ENCODE assay signal across 1 cellular context in genomic region chr1:36239941-36240637, GRCh38.
TF ChIP-seq lines count a peak whose summit lies in the region.

No MANE protein-coding gene starts in this region.

TF ChIP-seq in HepG2, 621 proteins besides CTCF, POLR2A, EP300 and RAD21 (continued from another document and continues in another):
- TF ChIP-seq MNT (IDR thresholded peaks at IDR 0.05) = peak; percentile 68
- peak; percentile 62; the same call in 1 of the 2 replicates for TF ChIP-seq FOXK2 (IDR thresholded peaks at IDR 0.05)
- no peak for TF ChIP-seq ZZZ3 (CRISPR knock-in tag; IDR thresholded peaks at IDR 0.05; ENCODE audit: borderline replicate concordance)
- TF ChIP-seq REXO4 (CRISPR knock-in tag; IDR thresholded peaks at IDR 0.05; ENCODE audit: borderline replicate concordance) = no peak
- no peak; the same call in 1 of the 2 replicates for TF ChIP-seq MXD1 (CRISPR knock-in tag; IDR thresholded peaks at IDR 0.05)
- 0 out of 2 replicates have a peak, but pooled peaks have one; percentile 50 for TF ChIP-seq MEF2D (CRISPR knock-in tag; IDR thresholded peaks at IDR 0.05)
- TF ChIP-seq PHB2 (IDR thresholded peaks at IDR 0.05; ENCODE audit: partially characterized antibody) = no peak
- no peak for TF ChIP-seq ZNF879 (CRISPR knock-in tag; IDR thresholded peaks at IDR 0.05)
- TF ChIP-seq KLF13 (CRISPR knock-in tag; IDR thresholded peaks at IDR 0.05) = no peak
- peak; percentile 98 for TF ChIP-seq HNF4G (IDR thresholded peaks at IDR 0.05; ENCODE audit: borderline replicate concordance, low read depth, low read length)
- peak; percentile 83 for TF ChIP-seq HNF4G (CRISPR knock-in tag; IDR thresholded peaks at IDR 0.05; ENCODE audit: borderline replicate concordance, low read depth)
- no peak for TF ChIP-seq ZNF3 (CRISPR knock-in tag; IDR thresholded peaks at IDR 0.05)
- no peak for TF ChIP-seq PHF20 (CRISPR knock-in tag; IDR thresholded peaks at IDR 0.05)
- TF ChIP-seq AKAP8 (CRISPR knock-in tag; IDR thresholded peaks at IDR 0.05) = no peak
- no peak for TF ChIP-seq FOXM1 (CRISPR knock-in tag; IDR thresholded peaks at IDR 0.05)
- peak; percentile 64; the same call in 1 of the 2 replicates for TF ChIP-seq CHD4 (IDR thresholded peaks at IDR 0.05; ENCODE audit: borderline replicate concordance, low read length)
- no peak for TF ChIP-seq ZNF850 (CRISPR knock-in tag; conservative IDR thresholded peaks at IDR 0.05)
- no peak for TF ChIP-seq NRL (CRISPR knock-in tag; IDR thresholded peaks at IDR 0.05; ENCODE audit: borderline replicate concordance)
- TF ChIP-seq DPF2 (CRISPR knock-in tag; IDR thresholded peaks at IDR 0.05; ENCODE audit: borderline replicate concordance, low read depth) = peak; percentile 64
- TF ChIP-seq ZNF275 (CRISPR knock-in tag; IDR thresholded peaks at IDR 0.05; ENCODE audit: borderline replicate concordance) = no peak
- TF ChIP-seq CBX5 (CRISPR knock-in tag; IDR thresholded peaks at IDR 0.05; ENCODE audit: borderline replicate concordance) = 0 out of 2 replicates have a peak, but pooled peaks have one; percentile 44
- no peak for TF ChIP-seq NFKBIZ (CRISPR knock-in tag; IDR thresholded peaks at IDR 0.05)
- TF ChIP-seq SALL1 (CRISPR knock-in tag; IDR thresholded peaks at IDR 0.05) = peak; percentile 97
- no peak for TF ChIP-seq THAP9 (CRISPR knock-in tag; IDR thresholded peaks at IDR 0.05; ENCODE audit: borderline replicate concordance)
- TF ChIP-seq GATAD1 (CRISPR knock-in tag; IDR thresholded peaks at IDR 0.05) = no peak; the same call in 1 of the 2 replicates
- no peak for TF ChIP-seq NR0B2 (CRISPR knock-in tag; IDR thresholded peaks at IDR 0.05)
- TF ChIP-seq ZNF564 (CRISPR knock-in tag; IDR thresholded peaks at IDR 0.05) = no peak
- no peak for TF ChIP-seq HOXA9 (CRISPR knock-in tag; IDR thresholded peaks at IDR 0.05; ENCODE audit: borderline replicate concordance)
- TF ChIP-seq CEBPB (IDR thresholded peaks at IDR 0.05; ENCODE audit: borderline replicate concordance, low read depth, low read length) = no peak
- TF ChIP-seq ZNF350 (CRISPR knock-in tag; IDR thresholded peaks at IDR 0.05; ENCODE audit: borderline replicate concordance, low read depth) = peak; percentile 73; the same call in 1 of the 2 replicates
- peak; percentile 85 for TF ChIP-seq FOXP4 (CRISPR knock-in tag; IDR thresholded peaks at IDR 0.05)
- TF ChIP-seq ZNF770 (CRISPR knock-in tag; IDR thresholded peaks at IDR 0.05) = peak; percentile 77
- no peak for TF ChIP-seq ELK4 (CRISPR knock-in tag; IDR thresholded peaks at IDR 0.05; ENCODE audit: borderline replicate concordance)
- peak; percentile 73; the same call in 1 of the 2 replicates for TF ChIP-seq MEIS1 (CRISPR knock-in tag; IDR thresholded peaks at IDR 0.05; ENCODE audit: borderline replicate concordance)
- TF ChIP-seq ZNF75D (CRISPR knock-in tag; IDR thresholded peaks at IDR 0.05; ENCODE audit: borderline replicate concordance) = no peak
- TF ChIP-seq ZNF598 (CRISPR knock-in tag; IDR thresholded peaks at IDR 0.05; ENCODE audit: borderline replicate concordance) = no peak
- TF ChIP-seq TEAD3 (CRISPR knock-in tag; optimal IDR thresholded peaks at IDR 0.05; ENCODE audit: borderline replicate concordance) = peak; percentile 70
- TF ChIP-seq REST (IDR thresholded peaks at IDR 0.05; ENCODE audit: borderline replicate concordance in 1 of 2, low read depth in 1 of 2, low read length in 2 of 2) = peak in 1 of 2 experiments; percentile 56; a peak in 1 of 4 replicates
- TF ChIP-seq TSC22D2 (CRISPR knock-in tag; IDR thresholded peaks at IDR 0.05; ENCODE audit: borderline replicate concordance) = no peak
- no peak for TF ChIP-seq ZSCAN9 (CRISPR knock-in tag; IDR thresholded peaks at IDR 0.05; ENCODE audit: borderline replicate concordance)
- no peak for TF ChIP-seq ARNT2 (CRISPR knock-in tag; IDR thresholded peaks at IDR 0.05; ENCODE audit: low read depth)
- no peak for TF ChIP-seq ATF7-NPFF (CRISPR knock-in tag; IDR thresholded peaks at IDR 0.05; ENCODE audit: low read depth)
- TF ChIP-seq ZNF496 (CRISPR knock-in tag; IDR thresholded peaks at IDR 0.05; ENCODE audit: insufficient replicate concordance) = no peak
- peak; percentile 61; the same call in 1 of the 2 replicates for TF ChIP-seq ZBTB20 (CRISPR knock-in tag; IDR thresholded peaks at IDR 0.05; ENCODE audit: borderline replicate concordance, low read depth)
- TF ChIP-seq NFIB (CRISPR knock-in tag; IDR thresholded peaks at IDR 0.05; ENCODE audit: borderline replicate concordance) = no peak
- no peak for TF ChIP-seq ZBTB7A (CRISPR knock-in tag; IDR thresholded peaks at IDR 0.05)
- TF ChIP-seq CSRNP1 (CRISPR knock-in tag; IDR thresholded peaks at IDR 0.05) = no peak
- 0 out of 2 replicates have a peak, but pooled peaks have one; percentile 57 for TF ChIP-seq ZNF44 (CRISPR knock-in tag; IDR thresholded peaks at IDR 0.05)
- TF ChIP-seq ZNF773 (CRISPR knock-in tag; IDR thresholded peaks at IDR 0.05; ENCODE audit: borderline replicate concordance) = no peak
- TF ChIP-seq ZMYM4 (CRISPR knock-in tag; IDR thresholded peaks at IDR 0.05) = peak; percentile 85
